Comparison of ENCODE assay signal across 1 cellular context in genomic region chr20:25601659-25602058, GRCh38.
TF ChIP-seq lines count a peak whose summit lies in the region.

No MANE protein-coding gene starts in this region.

TF ChIP-seq in HepG2, 621 proteins besides CTCF, POLR2A, EP300 and RAD21:
- no peak for TF ChIP-seq ZNF430 (CRISPR knock-in tag; IDR thresholded peaks at IDR 0.05)
- peak; percentile 70; the same call in 1 of the 2 replicates for TF ChIP-seq TRIM22 (IDR thresholded peaks at IDR 0.05)
- TF ChIP-seq ZNF569 (CRISPR knock-in tag; IDR thresholded peaks at IDR 0.05; ENCODE audit: borderline replicate concordance): no peak
- TF ChIP-seq RAD51 (IDR thresholded peaks at IDR 0.05; ENCODE audit: borderline replicate concordance): 0 out of 2 replicates have a peak, but pooled peaks have one; percentile 8
- no peak for TF ChIP-seq SIN3A (IDR thresholded peaks at IDR 0.05; ENCODE audit: borderline replicate concordance, low read depth, low read length)
- 0 out of 2 replicates have a peak, but pooled peaks have one; percentile 64 for TF ChIP-seq IKZF1 (IDR thresholded peaks at IDR 0.05)
- no peak for TF ChIP-seq CENPX (CRISPR knock-in tag; IDR thresholded peaks at IDR 0.05)
- TF ChIP-seq ZNF260 (CRISPR knock-in tag; IDR thresholded peaks at IDR 0.05; ENCODE audit: borderline replicate concordance, low read depth): no peak
- peak; percentile 83; the same call in 1 of the 2 replicates for TF ChIP-seq ARNT (IDR thresholded peaks at IDR 0.05)
- no peak for TF ChIP-seq GPBP1L1 (CRISPR knock-in tag; IDR thresholded peaks at IDR 0.05)
- TF ChIP-seq ATM (IDR thresholded peaks at IDR 0.05; ENCODE audit: borderline replicate concordance): peak; percentile 47; the same call in 1 of the 2 replicates
- TF ChIP-seq TAF15 (IDR thresholded peaks at IDR 0.05; ENCODE audit: low read depth, low read length, poor library complexity, severe bottlenecking): no peak
- no peak for TF ChIP-seq SP5 (CRISPR knock-in tag; IDR thresholded peaks at IDR 0.05; ENCODE audit: borderline replicate concordance, low read depth)
- TF ChIP-seq ZNF282 (IDR thresholded peaks at IDR 0.05; ENCODE audit: partially characterized antibody): peak; percentile 96
- peak; percentile 94 for TF ChIP-seq NONO (IDR thresholded peaks at IDR 0.05)
- TF ChIP-seq NONO (CRISPR knock-in tag; conservative IDR thresholded peaks at IDR 0.05): no peak
- no peak for TF ChIP-seq ZHX1 (CRISPR knock-in tag; IDR thresholded peaks at IDR 0.05; ENCODE audit: low read depth)
- TF ChIP-seq PHB2 (IDR thresholded peaks at IDR 0.05; ENCODE audit: partially characterized antibody): peak; percentile 91
- TF ChIP-seq SMC3 (IDR thresholded peaks at IDR 0.05; ENCODE audit: low read length): no peak
- TF ChIP-seq RFX3 (CRISPR knock-in tag; IDR thresholded peaks at IDR 0.05): no peak
- TF ChIP-seq NBN (conservative IDR thresholded peaks at IDR 0.05): peak; percentile 70; the same call in 1 of the 2 replicates
- TF ChIP-seq TGIF2 (CRISPR knock-in tag; IDR thresholded peaks at IDR 0.05): no peak
- peak; percentile 87 for TF ChIP-seq ZNF646 (CRISPR knock-in tag; IDR thresholded peaks at IDR 0.05)
- TF ChIP-seq KDM4B (CRISPR knock-in tag; IDR thresholded peaks at IDR 0.05): no peak
- no peak for TF ChIP-seq ONECUT2 (CRISPR knock-in tag; IDR thresholded peaks at IDR 0.05)
- TF ChIP-seq FLYWCH1 (CRISPR knock-in tag; IDR thresholded peaks at IDR 0.05): no peak
- TF ChIP-seq ZNF639 (CRISPR knock-in tag; conservative IDR thresholded peaks at IDR 0.05): no peak
- TF ChIP-seq ZNF770 (CRISPR knock-in tag; IDR thresholded peaks at IDR 0.05): no peak
- TF ChIP-seq PLRG1 (conservative IDR thresholded peaks at IDR 0.05): 0 out of 2 replicates have a peak, but pooled peaks have one; percentile 36
- no peak for TF ChIP-seq FOSL2 (CRISPR knock-in tag; IDR thresholded peaks at IDR 0.05)
- no peak for TF ChIP-seq PAX8 (CRISPR knock-in tag; IDR thresholded peaks at IDR 0.05; ENCODE audit: borderline replicate concordance)
- no peak for TF ChIP-seq ZNF33A (CRISPR knock-in tag; IDR thresholded peaks at IDR 0.05; ENCODE audit: borderline replicate concordance)
- TF ChIP-seq ZNF20 (CRISPR knock-in tag; IDR thresholded peaks at IDR 0.05): no peak
- TF ChIP-seq SNRNP70 (IDR thresholded peaks at IDR 0.05; ENCODE audit: low read depth, low read length): no peak
- no peak for TF ChIP-seq RNF2 (conservative IDR thresholded peaks at IDR 0.05; ENCODE audit: low read depth)
- no peak for TF ChIP-seq MBD4 (IDR thresholded peaks at IDR 0.05; ENCODE audit: borderline replicate concordance, low read length)
- TF ChIP-seq ZNF792 (CRISPR knock-in tag; IDR thresholded peaks at IDR 0.05): no peak
